ENCODE assay signal across 18 cellular contexts in genomic region chr21:44292812-44293195, GRCh38. TPM values are rescaled to one million over a fixed set of nuclear protein-coding genes. Genes with fewer than 3 reads are reported as not detected.
A peak's percentile ranks its signal among the peaks of the same experiment; 100 is the strongest.
DNase-seq lines count a peak whose midpoint lies in the region; ATAC-seq and TF ChIP-seq lines count a peak whose summit lies in the region.
"Had no signal": no experiment of that assay in that cellular context is flagged by ENCODE, and none has a peak within 500 bp of the region (broad histone marks: within the 10 kb centered on the region; RNA-seq: fewer than 3 reads in every experiment).

No MANE protein-coding gene starts in this region.

- H3K4me3 Mint-ChIP-seq in glutamatergic neuron (ENCODE audit: unreplicated experiment) (no peak overlapping the region), neural progenitor cell (no peak overlapping the region), HFFc6 (no peak overlapping the region)
- H3K4me3 Mint-ChIP-seq: CD8-positive, alpha-beta T cell; H9 had no signal

- no peak overlapping the region for H2AFZ ChIP-seq in neural progenitor cell (replicated peaks)

- intact Hi-C loops in Right ventricle myocardium inferior (cut with DNase I): no loop called here
- intact Hi-C loops in left ventricle myocardium inferior (cut with micrococcal nuclease): no loop called here
- intact Hi-C loops in psoas muscle (cut with DNase I): no loop called here

- no peak for TF ChIP-seq CTCF in left ventricle myocardium inferior (IDR thresholded peaks at IDR 0.05; ENCODE audit: borderline replicate concordance)
- no peak for TF ChIP-seq CTCF in HEK293 (tag by site-specific recombination; IDR thresholded peaks at IDR 0.05)
- no peak for TF ChIP-seq CTCF in glutamatergic neuron (IDR thresholded peaks at IDR 0.05; ENCODE audit: partially characterized antibody, unreplicated experiment)
- no peak for TF ChIP-seq CTCF in psoas muscle (IDR thresholded peaks at IDR 0.05)
- no peak for TF ChIP-seq CTCF in neural progenitor cell (IDR thresholded peaks at IDR 0.05)
- no peak for TF ChIP-seq CTCF in HFFc6 (IDR thresholded peaks at IDR 0.05)

- H3K4me1 Mint-ChIP-seq in glutamatergic neuron (ENCODE audit: low read depth, unreplicated experiment) (peaks cover 2% of the 10 kb centered on the region), neural progenitor cell (no peaks in the 10 kb centered on the region), HFFc6 (ENCODE audit: low read depth) (no peaks in the 10 kb centered on the region)

- H3K27ac ChIP-seq in left ventricle myocardium inferior (replicated peaks): no peak overlapping the region
- no peak overlapping the region for H3K27ac ChIP-seq in HEK293 (ENCODE audit: extremely low read depth, low read depth, low read length)
- no peak overlapping the region for H3K27ac ChIP-seq in psoas muscle
- no peak overlapping the region for H3K27ac ChIP-seq in neural progenitor cell
- H3K27ac ChIP-seq: BLaER1 treated with 17β-estradiol and CSF1 and Interleukin-3, amounts not matched to agents 10 nM and 100 nM had no signal

- H3K4me2 ChIP-seq in neural progenitor cell: no peak overlapping the region

- H3K36me3 Mint-ChIP-seq in glutamatergic neuron (ENCODE audit: unreplicated experiment): no peaks in the 10 kb centered on the region
- no peaks in the 10 kb centered on the region for H3K36me3 Mint-ChIP-seq in neural progenitor cell
- H3K36me3 Mint-ChIP-seq in HFFc6 (ENCODE audit: low read depth): no peaks in the 10 kb centered on the region
- H3K36me3 Mint-ChIP-seq: CD8-positive, alpha-beta T cell had no signal

- H3K27me3 Mint-ChIP-seq in glutamatergic neuron (ENCODE audit: unreplicated experiment) (no peaks in the 10 kb centered on the region), neural progenitor cell (ENCODE audit: insufficient read depth, low read depth) (peaks cover 3% of the 10 kb centered on the region), HFFc6 (ENCODE audit: insufficient read depth) (peaks cover 7% of the 10 kb centered on the region)

- H3K9ac ChIP-seq in neural progenitor cell: no peak overlapping the region
- H3K9ac ChIP-seq: BLaER1 treated with 17β-estradiol and CSF1 and Interleukin-3, amounts not matched to agents 10 nM and 100 nM had no signal

- no peaks in the 10 kb centered on the region for H3K79me2 ChIP-seq in neural progenitor cell (ENCODE audit: low read depth)

- H3K9me3 ChIP-seq in left ventricle myocardium inferior (replicated peaks) (no peaks in the 10 kb centered on the region), HEK293 (ENCODE audit: control insufficient read depth, insufficient read depth, low read depth, low read length) (no peaks in the 10 kb centered on the region), psoas muscle (no peaks in the 10 kb centered on the region), neural progenitor cell (ENCODE audit: low read depth) (no peaks in the 10 kb centered on the region)
- H3K9me3 ChIP-seq: BLaER1 treated with 17β-estradiol and CSF1 and Interleukin-3, amounts not matched to agents 10 nM and 100 nM had no signal

- H3K36me3 ChIP-seq in left ventricle myocardium inferior (no peaks in the 10 kb centered on the region), HEK293 (ENCODE audit: control insufficient read depth in 2 of 2, insufficient read depth in 1 of 2, low read length in 2 of 2) (no peaks in the 10 kb centered on the region), psoas muscle (ENCODE audit: insufficient read depth in 1 of 2, low read depth in 1 of 2) (no peaks in the 10 kb centered on the region), neural progenitor cell (no peaks in the 10 kb centered on the region)
- H3K36me3 ChIP-seq: BLaER1 treated with 17β-estradiol and CSF1 and Interleukin-3, amounts not matched to agents 10 nM and 100 nM had no signal

- H3K27me3 ChIP-seq in left ventricle myocardium inferior (ENCODE audit: low read depth) (peaks cover 8% of the 10 kb centered on the region), psoas muscle (ENCODE audit: insufficient read depth in 3 of 3, low read length in 2 of 3) (peaks cover 0 to 17% (median 3%) of the 10 kb centered on the region in 3 donors), neural progenitor cell (peaks cover 3% of the 10 kb centered on the region)
- H3K27me3 ChIP-seq: BLaER1 treated with 17β-estradiol and CSF1 and Interleukin-3, amounts not matched to agents 10 nM and 100 nM had no signal

- H4K20me1 ChIP-seq in neural progenitor cell (ENCODE audit: low read depth): no peaks in the 10 kb centered on the region

- H3F3A ChIP-seq in neural progenitor cell (ENCODE audit: low read depth): no peaks in the 10 kb centered on the region

- H3K27ac Mint-ChIP-seq in glutamatergic neuron (ENCODE audit: unreplicated experiment) (no peak overlapping the region), neural progenitor cell (no peak overlapping the region), HFFc6 (no peak overlapping the region)
- H3K27ac Mint-ChIP-seq: CD8-positive, alpha-beta T cell; H9 had no signal

- H3K9me3 Mint-ChIP-seq in glutamatergic neuron (ENCODE audit: unreplicated experiment) (peaks cover 2% of the 10 kb centered on the region), neural progenitor cell (no peaks in the 10 kb centered on the region), HFFc6 (no peaks in the 10 kb centered on the region)
- H3K9me3 Mint-ChIP-seq: CD8-positive, alpha-beta T cell; H9 had no signal

- 82 to 90% (median 84%) methylated on average over 14 to 15 of the region's 15 CpGs for WGBS in psoas muscle, 3 donors

- H3K4me3 ChIP-seq in left ventricle myocardium inferior: no peak overlapping the region
- H3K4me3 ChIP-seq in HEK293 (ENCODE audit: low read depth, low read length): no peak overlapping the region
- H3K4me3 ChIP-seq in psoas muscle: no peak overlapping the region
- H3K4me3 ChIP-seq in neural progenitor cell: no peak overlapping the region
- H3K4me3 ChIP-seq: BLaER1 treated with 17β-estradiol and CSF1 and Interleukin-3, amounts not matched to agents 10 nM and 100 nM had no signal

- ATAC-seq in Right ventricle myocardium inferior (no peak), psoas muscle (no peak), GM21786 (IDR thresholded peaks at IDR 0.05; ENCODE audit: unreplicated experiment) (no peak)
- ATAC-seq: CD8-positive, alpha-beta T cell had no signal

- H3K4me1 ChIP-seq in left ventricle myocardium inferior: peaks cover 31% of the 10 kb centered on the region
- no peaks in the 10 kb centered on the region; the same call in 1 of the 2 replicates for H3K4me1 ChIP-seq in HEK293 (ENCODE audit: control insufficient read depth, insufficient read depth, low read length)
- H3K4me1 ChIP-seq in psoas muscle: peaks cover 4% of the 10 kb centered on the region
- H3K4me1 ChIP-seq in neural progenitor cell: no peaks in the 10 kb centered on the region

- CTCF ChIA-PET in HEK293 (lab: Yijun Ruan, JAX): interaction anchor here (0.5 kb wide), 1 partner anchor 9 kb away, joined by 3 read pairs; no protein-coding TSS in a partner anchor

- peak; percentile 64 for DNase-seq in Right ventricle myocardium inferior (ENCODE audit: missing footprints)
- no peak for DNase-seq in left ventricle myocardium inferior
- peak; percentile 17 for DNase-seq in glutamatergic neuron
- peak; percentile 8 to 50 for DNase-seq in psoas muscle
- no peak for DNase-seq in neural progenitor cell (ENCODE audit: low spot score)
- DNase-seq in HFFc6: no peak
- DNase-seq: Calu3; CD8-positive, alpha-beta T cell; DMS79 treated with DMSO at 0.1 percent for 48 hours; GF-D8; GOT3; H9 had no signal

- POLR2A ChIA-PET in HEK293 (lab: Yijun Ruan, JAX): no interaction called here

RNA-seq across cellular contexts. Expression of gene PFKL, which starts 7.0 kb away (rescaled TPM):
- total RNA-seq in Right ventricle myocardium inferior (52.5 TPM), left ventricle myocardium inferior (47.7 TPM), glutamatergic neuron (ENCODE audit: unreplicated experiment) (48.6 TPM), psoas muscle (10 to 100 TPM; 17.8 to 33.6 (median 27.7) TPM), neural progenitor cell (ENCODE audit: low replicate concordance) (48.7 and 126 TPM in 2 replicates)
- 10 to 100 TPM in 2 of 3 donors, 1 to 10 TPM in 1; 9.2 to 21.2 (median 13.7) TPM for polyA plus RNA-seq in psoas muscle
- 100 to 1,000 TPM; 100 to 123 (median 107) TPM for total RNA-seq in HFFc6 (2021; fragmentation: NEBNext Ultra II Directional; extraction: Animal tissue kit (Norgen Biotek cat#: 25700))

RNA-seq across cellular contexts. Expression of gene AIRE, which starts 7.1 kb away (rescaled TPM):
- total RNA-seq in Right ventricle myocardium inferior: not detected
- not detected for total RNA-seq in left ventricle myocardium inferior
- total RNA-seq in glutamatergic neuron (ENCODE audit: unreplicated experiment): not detected
- under 1 TPM in 1 of 4 donors, not detected in 3; 0.19 TPM for total RNA-seq in psoas muscle
- polyA plus RNA-seq in psoas muscle: under 1 TPM; 0.01 to 0.17 (median 0.04) TPM
- not detected in 2 replicates for total RNA-seq in neural progenitor cell (ENCODE audit: low replicate concordance)
- under 1 TPM in 2 of 6 experiments, not detected in 4; 0.05 to 0.12 TPM for total RNA-seq in HFFc6 (2021; fragmentation: NEBNext Ultra II Directional; extraction: Animal tissue kit (Norgen Biotek cat#: 25700))
- total RNA-seq: A673; Calu3; CD8-positive, alpha-beta T cell; HT-29 had no signal
- polyA plus RNA-seq: AG04450 had no signal

RNA-seq across cellular contexts. Expression of gene DNMT3L, which starts 31.1 kb away (rescaled TPM):
- total RNA-seq in Right ventricle myocardium inferior (not detected), left ventricle myocardium inferior (not detected), glutamatergic neuron (ENCODE audit: unreplicated experiment) (not detected), psoas muscle (not detected), neural progenitor cell (ENCODE audit: low replicate concordance) (not detected in 2 replicates)
- polyA plus RNA-seq in psoas muscle: not detected
- not detected for total RNA-seq in HFFc6 (2021; fragmentation: NEBNext Ultra II Directional; extraction: Animal tissue kit (Norgen Biotek cat#: 25700))
- total RNA-seq: A673; Calu3; CD8-positive, alpha-beta T cell; HT-29 had no signal
- polyA plus RNA-seq: AG04450 had no signal

RNA-seq across cellular contexts. Expression of gene CFAP410, which starts 46.4 kb away (rescaled TPM):
- total RNA-seq in Right ventricle myocardium inferior (16.8 TPM), left ventricle myocardium inferior (12.0 TPM), glutamatergic neuron (ENCODE audit: unreplicated experiment) (20.6 TPM), psoas muscle (10 to 100 TPM in 2 of 4 donors, 1 to 10 TPM in 2; 8.3 to 10.5 (median 9.7) TPM), neural progenitor cell (ENCODE audit: low replicate concordance) (7.5 and 17.9 TPM in 2 replicates)
- polyA plus RNA-seq in psoas muscle: 10 to 100 TPM in 2 of 3 donors, 1 to 10 TPM in 1; 9.9 to 13.7 (median 10.1) TPM
- 10 to 100 TPM in 3 of 6 experiments, 1 to 10 TPM in 3; 7.5 to 13.0 (median 9.7) TPM for total RNA-seq in HFFc6 (2021; fragmentation: NEBNext Ultra II Directional; extraction: Animal tissue kit (Norgen Biotek cat#: 25700))

RNA-seq across cellular contexts. Expression of gene ICOSLG, which starts 52.1 kb away (rescaled TPM):
- total RNA-seq in Right ventricle myocardium inferior: 4.9 TPM
- 4.7 TPM for total RNA-seq in left ventricle myocardium inferior
- total RNA-seq in glutamatergic neuron (ENCODE audit: unreplicated experiment): 0.37 TPM
- 1 to 10 TPM in 3 of 4 donors, under 1 TPM in 1; 0.69 to 5.9 (median 2.6) TPM for total RNA-seq in psoas muscle
- 1 to 10 TPM in 2 of 3 donors, under 1 TPM in 1; 0.27 to 1.6 (median 1.0) TPM for polyA plus RNA-seq in psoas muscle
- 0.22 and 0.25 TPM in 2 replicates for total RNA-seq in neural progenitor cell (ENCODE audit: low replicate concordance)
- total RNA-seq in HFFc6 (2021; fragmentation: NEBNext Ultra II Directional; extraction: Animal tissue kit (Norgen Biotek cat#: 25700)): under 1 TPM; 0.07 to 0.47 (median 0.33) TPM
- polyA plus RNA-seq: AG04450 had no signal

Comparison
In these comparisons a context has a peak if more than half of its experiments do, and no peak if none do; other contexts are left out.
1. DNase-seq: peak in Right ventricle myocardium inferior (single experiment), glutamatergic neuron (single experiment) and psoas muscle (2 of 2); none in left ventricle myocardium inferior (single experiment), neural progenitor cell (single experiment) and HFFc6 (single experiment).